In the genomic region with DNA sequence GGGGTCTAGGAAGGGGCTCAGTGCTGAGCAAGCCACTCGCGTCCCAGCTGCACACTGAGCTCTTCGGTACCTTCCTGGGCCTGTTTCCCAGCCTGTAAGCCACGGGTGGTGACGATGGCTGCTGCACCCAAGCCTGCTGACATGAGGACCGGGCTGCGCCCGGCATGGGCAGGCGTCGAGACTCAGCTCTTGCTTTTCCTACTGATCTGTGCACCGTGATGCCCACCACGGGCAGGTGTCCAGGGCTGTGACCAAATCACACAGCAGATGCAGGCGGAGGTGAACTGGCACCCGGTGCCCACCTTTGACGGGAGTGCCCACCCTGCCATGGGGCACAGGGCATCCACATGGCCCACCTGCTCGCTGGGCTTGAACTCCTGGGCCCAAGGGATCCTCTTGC, we compare ENCODE assay signal across 7 cellular contexts.
"Had no signal": no experiment of that assay in that cellular context is flagged by ENCODE, and none has a peak within 500 bp of the region (broad histone marks: within the 10 kb centered on the region; RNA-seq: fewer than 3 reads in every experiment).

No MANE protein-coding gene starts in this region.

- ATAC-seq: HCT116 had no signal

- H3K9me3 Mint-ChIP-seq: IgD-negative memory B cell had no signal

- H3K4me1 ChIP-seq: HAP-1 had no signal

- H3K4me3 Mint-ChIP-seq: IgD-negative memory B cell had no signal

- H3K27ac ChIP-seq: GM23248 had no signal

- H3K9me3 ChIP-seq: HAP-1 had no signal

- H3K4me3 ChIP-seq: GM23248, HAP-1 had no signal

- DNase-seq: GM23248, GOT3, H7, KG1 had no signal

- H3K9ac ChIP-seq: GM23248 had no signal

- H2AFZ ChIP-seq: GM23248 had no signal

- H3K27me3 Mint-ChIP-seq: IgD-negative memory B cell had no signal
